In genomic region chr3:172653004-172653403, GRCh38 we compare ENCODE assay signal across 13 cellular contexts. TPM values are rescaled to one million over a fixed set of nuclear protein-coding genes. Genes with fewer than 3 reads are reported as not detected.
A peak's percentile ranks its signal among the peaks of the same experiment; 100 is the strongest.
DNase-seq lines count a peak whose midpoint lies in the region; ATAC-seq and TF ChIP-seq lines count a peak whose summit lies in the region.
"Had no signal": no experiment of that assay in that cellular context is flagged by ENCODE, and none has a peak within 500 bp of the region (broad histone marks: within the 10 kb centered on the region; RNA-seq: fewer than 3 reads in every experiment).

No MANE protein-coding gene starts in this region.

- H3K4me2 ChIP-seq in IMR-90 (ENCODE audit: low read depth, low read length) (no peak overlapping the region), neural progenitor cell (peak overlapping the region; percentile 27)

- no peak overlapping the region for H2AK9ac ChIP-seq in IMR-90 (replicated peaks; ENCODE audit: low read depth, low read length, poor library complexity)

- dilution Hi-C loops in IMR-90 (cut with HindIII; ENCODE audit: low sequenced_read_pairs, unreplicated experiment) = no loop called here

- H3K4me1 ChIP-seq in IMR-90 (ENCODE audit: control insufficient read depth, insufficient read depth, low read length) = peaks cover 8% of the 10 kb centered on the region
- no peaks in the 10 kb centered on the region for H3K4me1 ChIP-seq in neural progenitor cell
- H3K4me1 ChIP-seq in uterus = no peaks in the 10 kb centered on the region

- no CpG with 5 or more reads among the region's 2 CpGs for WGBS in IMR-90 (ENCODE audit: extremely low coverage in 2 of 2, insufficient read length in 1 of 2), 2 experiments

- no peak for TF ChIP-seq CTCF in IMR-90 (conservative IDR thresholded peaks at IDR 0.05; ENCODE audit: low read depth, low read length)
- TF ChIP-seq CTCF in neural progenitor cell (IDR thresholded peaks at IDR 0.05) = no peak
- no peak for TF ChIP-seq CTCF in uterus (IDR thresholded peaks at IDR 0.05)

- no peak overlapping the region for H2BK120ac ChIP-seq in IMR-90 (ENCODE audit: low read depth, low read length)

- H3K27me3 ChIP-seq in IMR-90 (ENCODE audit: control insufficient read depth, insufficient read depth, low read length) = no peaks in the 10 kb centered on the region
- H3K27me3 ChIP-seq in neural progenitor cell = no peaks in the 10 kb centered on the region
- no peaks in the 10 kb centered on the region for H3K27me3 ChIP-seq in uterus

- in situ Hi-C loops in IMR-90 (cut with MboI; ENCODE audit: low sequenced_read_pairs) = no loop called here

- H4K8ac ChIP-seq in IMR-90 (ENCODE audit: low read depth in 2 of 2, low read length in 2 of 2) = no peak overlapping the region

- no peak overlapping the region for H2BK20ac ChIP-seq in IMR-90 (ENCODE audit: low read depth, low read length)

- peaks cover 3% of the 10 kb centered on the region for H3K9me3 Mint-ChIP-seq in neural progenitor cell
- H3K9me3 Mint-ChIP-seq: CD8-positive, alpha-beta memory T cell had no signal

- POLR2A ChIA-PET in IMR-90 (lab: Charles Lee; ENCODE audit: unreplicated experiment) = no interaction called here

- H3K4me3 ChIP-seq in IMR-90 (ENCODE audit: insufficient read depth, low read depth, low read length) (no peak overlapping the region), neural progenitor cell (no peak overlapping the region), uterus (no peak overlapping the region)

- peaks cover 38 to 78% of the 10 kb centered on the region in 2 experiments for H3K79me1 ChIP-seq in IMR-90 (ENCODE audit: low read depth in 1 of 2, low read length in 2 of 2)

- TF ChIP-seq POLR2A in IMR-90 (IDR thresholded peaks at IDR 0.05; ENCODE audit: low read depth, low read length) (no peak), uterus (IDR thresholded peaks at IDR 0.05) (no peak)

- no peak overlapping the region for H3K56ac ChIP-seq in IMR-90 (ENCODE audit: extremely low read depth, insufficient read depth, low read length)

- peaks cover 13% of the 10 kb centered on the region for H3F3A ChIP-seq in neural progenitor cell (ENCODE audit: low read depth)

- H3K4me1 Mint-ChIP-seq in neural progenitor cell = peaks cover 19% of the 10 kb centered on the region
- H3K4me1 Mint-ChIP-seq: CD8-positive, alpha-beta memory T cell had no signal

- no peak for ATAC-seq in IMR-90 (ENCODE audit: low read depth)

- no peak overlapping the region for H2AK5ac ChIP-seq in IMR-90 (ENCODE audit: low read depth, low read length)

- H2AFZ ChIP-seq in IMR-90 (replicated peaks; ENCODE audit: low read length, poor library complexity) = no peak overlapping the region
- H2AFZ ChIP-seq in neural progenitor cell (replicated peaks) = no peak overlapping the region

- H3K9ac ChIP-seq in IMR-90 (ENCODE audit: low read depth, low read length) = no peak overlapping the region
- no peak overlapping the region for H3K9ac ChIP-seq in neural progenitor cell

- H3K27me3 Mint-ChIP-seq in neural progenitor cell (ENCODE audit: insufficient read depth, low read depth) = peaks cover 7% of the 10 kb centered on the region
- H3K27me3 Mint-ChIP-seq: CD8-positive, alpha-beta memory T cell had no signal

- peaks cover 7% of the 10 kb centered on the region for H3K9me1 ChIP-seq in IMR-90 (ENCODE audit: insufficient read depth, low read length)

- intact Hi-C loops in IMR-90 (cut with micrococcal nuclease) (no loop called here), uterus (cut with DNase I; ENCODE audit: low total_unique reads) (no loop called here)

- BruUV-seq in IMR-90 (replicated peaks; lab: Mats Ljungman, UMichigan) = no TSS peak

- CTCF ChIA-PET in IMR-90 (lab: Yijun Ruan, JAX) = interaction anchor here (0.5 kb wide), 1 partner anchor 89 kb away, joined by 4 read pairs; no protein-coding TSS in a partner anchor

- no peaks in the 10 kb centered on the region for H3K9me3 ChIP-seq in IMR-90 (ENCODE audit: control insufficient read depth, insufficient read depth, low read length)
- no peaks in the 10 kb centered on the region for H3K9me3 ChIP-seq in neural progenitor cell (ENCODE audit: low read depth)
- H3K9me3 ChIP-seq in uterus = no peaks in the 10 kb centered on the region

- no peak overlapping the region for H3K27ac Mint-ChIP-seq in neural progenitor cell
- H3K27ac Mint-ChIP-seq: CD8-positive, alpha-beta memory T cell had no signal

- no peak overlapping the region for H3K23ac ChIP-seq in IMR-90 (ENCODE audit: low read depth, low read length)

- no peak overlapping the region for H3K4me3 Mint-ChIP-seq in neural progenitor cell
- H3K4me3 Mint-ChIP-seq: CD8-positive, alpha-beta memory T cell had no signal

- H3K36me3 Mint-ChIP-seq in neural progenitor cell = no peaks in the 10 kb centered on the region
- H3K36me3 Mint-ChIP-seq: CD8-positive, alpha-beta memory T cell had no signal

- no peak overlapping the region for H3K14ac ChIP-seq in IMR-90 (replicated peaks; ENCODE audit: low read depth, low read length)

- no peak overlapping the region for H4K91ac ChIP-seq in IMR-90 (ENCODE audit: insufficient read depth, low read depth, low read length)

- H4K5ac ChIP-seq in IMR-90 (ENCODE audit: low read depth, low read length) = no peak overlapping the region

- no peaks in the 10 kb centered on the region for H3K36me3 ChIP-seq in IMR-90 (ENCODE audit: control insufficient read depth, insufficient read depth, low read length)
- no peaks in the 10 kb centered on the region for H3K36me3 ChIP-seq in neural progenitor cell
- H3K36me3 ChIP-seq in uterus = no peaks in the 10 kb centered on the region

- no peaks in the 10 kb centered on the region for H3K79me2 ChIP-seq in neural progenitor cell (ENCODE audit: low read depth)

- H3K27ac ChIP-seq in IMR-90 (ENCODE audit: insufficient read depth, low read length) (no peak overlapping the region), neural progenitor cell (peak overlapping the region; percentile 39), uterus (no peak overlapping the region)

- DNase-seq in DMS53 treated with DMSO at 0.1 percent for 48 hours (lab: John Stamatoyannopoulos, UW; ENCODE audit: unreplicated experiment) = peak; percentile 11
- no peak for DNase-seq in IMR-90
- DNase-seq in NCI-H69 (lab: John Stamatoyannopoulos, UW) = peak; percentile 98
- DNase-seq in neural progenitor cell (ENCODE audit: low spot score) = peak; percentile 69
- no peak for DNase-seq in uterus
- DNase-seq in OCI-M2 (lab: John Stamatoyannopoulos, UW; ENCODE audit: unreplicated experiment) = no peak
- DNase-seq in NCI-H226 = no peak
- DNase-seq: CD8-positive, alpha-beta memory T cell; DMS 273 treated with DMSO at 0.1 percent for 48 hours; NCI-H187 treated with DMSO at 0.1 percent for 48 hours; NCI-H526 treated with DMSO at 0.1 percent for 48 hours; SHP77 treated with DMSO at 0.1 percent for 48 hours; T-helper 2 cell had no signal

- no peak overlapping the region for H2BK5ac ChIP-seq in IMR-90 (ENCODE audit: low read depth, low read length, poor library complexity, severe bottlenecking)

- H3K18ac ChIP-seq in IMR-90 (ENCODE audit: low read depth, low read length) = no peak overlapping the region

- no peaks in the 10 kb centered on the region for H4K20me1 ChIP-seq in IMR-90 (ENCODE audit: insufficient read depth, low read length)
- H4K20me1 ChIP-seq in neural progenitor cell (ENCODE audit: low read depth) = no peaks in the 10 kb centered on the region

- H3K4ac ChIP-seq in IMR-90 (ENCODE audit: low read depth, low read length) = peak overlapping the region; percentile 16; the same call in 1 of the 2 replicates

- no peak overlapping the region for H2BK15ac ChIP-seq in IMR-90 (ENCODE audit: low read depth, low read length)

- no peak for TF ChIP-seq RAD21 in IMR-90 (IDR thresholded peaks at IDR 0.05; ENCODE audit: low read length)

TF ChIP-seq in IMR-90, 13 proteins besides CTCF, POLR2A, EP300 and RAD21:
- TF ChIP-seq FOS (IDR thresholded peaks at IDR 0.05; ENCODE audit: low read depth, low read length) (no peak), MAFK (IDR thresholded peaks at IDR 0.05; ENCODE audit: low read depth, low read length) (no peak)

RNA-seq across cellular contexts. Expression of gene NCEH1, which starts 57.9 kb away (rescaled TPM):
- 23.3 and 28.9 TPM in 2 replicates for total RNA-seq in IMR-90 (2012; rRNA removed)
- polyA plus RNA-seq in IMR-90 (2012; rRNA removed) = 22.3 and 23.5 TPM in 2 replicates
- 8.0 and 12.7 TPM in 2 replicates for polyA plus RNA-seq in IMR-90 (2012; cell fraction: cytosol; rRNA removed)
- 5.1 and 13.7 TPM in 2 replicates for polyA plus RNA-seq in IMR-90 (2012; cell fraction: nucleus; rRNA removed; ENCODE audit: low replicate concordance)
- 3.7 and 7.7 TPM in 2 replicates for total RNA-seq in neural progenitor cell (ENCODE audit: low replicate concordance)
- 1 to 10 TPM; 1.8 to 5.8 (median 5.4) TPM for total RNA-seq in uterus

Comparison
In these comparisons a context has a peak if more than half of its experiments do, and no peak if none do; other contexts are left out.
1. DNase-seq: peak in DMS53 treated with DMSO at 0.1 percent for 48 hours (single experiment), NCI-H69 (single experiment) and neural progenitor cell (single experiment); none in IMR-90 (single experiment), uterus (0 of 2), OCI-M2 (single experiment) and NCI-H226 (single experiment).